8 cellular contexts compared by ENCODE assay signal in the genomic region with DNA sequence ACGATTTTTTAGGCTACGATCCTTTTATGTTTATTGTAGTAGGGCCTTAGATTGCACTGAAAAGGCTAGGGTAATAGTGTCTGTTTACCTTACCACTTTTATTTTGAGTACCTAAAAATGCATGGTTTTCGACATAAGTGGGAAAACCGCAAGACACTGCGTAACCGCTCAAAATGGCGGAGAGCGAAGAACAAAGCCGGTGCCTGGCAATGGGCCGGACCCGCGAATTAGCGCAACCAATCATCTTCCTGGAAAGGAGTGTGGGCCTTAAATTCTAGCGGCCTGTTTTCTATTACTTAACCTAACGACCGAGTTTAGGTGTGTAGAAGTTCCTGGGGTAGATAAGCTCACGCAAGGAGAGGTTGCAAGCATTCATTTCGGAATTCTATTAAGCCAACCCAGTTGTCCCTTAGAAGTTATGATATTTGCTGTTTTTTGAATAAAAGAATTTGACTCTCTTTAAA.
DNase-seq lines count a peak whose midpoint lies in the region; ATAC-seq and TF ChIP-seq lines count a peak whose summit lies in the region.

No MANE protein-coding gene starts in this region.

- TF ChIP-seq CTCF in DND-41 (IDR thresholded peaks at IDR 0.05; ENCODE audit: borderline replicate concordance, extremely low read depth, low read length, poor library complexity, severe bottlenecking) (no peak), HCT116 (IDR thresholded peaks at IDR 0.05 in 2 of 3, conservative IDR thresholded peaks at IDR 0.05 in 1 of 3; ENCODE audit: borderline replicate concordance in 1 of 3, insufficient read depth in 1 of 3, low read depth in 2 of 3, low read length in 2 of 3) (no peak), astrocyte of the cerebellum (IDR thresholded peaks at IDR 0.05; ENCODE audit: low read depth, low read length, missing control alignments) (no peak)

- no peaks in the 10 kb centered on the region for H3K27me3 ChIP-seq in DND-41 (ENCODE audit: insufficient read depth, low read length, poor library complexity)
- no peaks in the 10 kb centered on the region for H3K27me3 ChIP-seq in HCT116 (ENCODE audit: insufficient read depth, low read length)
- H3K27me3 ChIP-seq in iPS DF 6.9 (ENCODE audit: control insufficient read depth, insufficient read depth, low read length): no peaks in the 10 kb centered on the region

- no TSS peak for BruUV-seq in HCT116 (replicated peaks; lab: Mats Ljungman, UMichigan)

- no peak for TF ChIP-seq POLR2A in HCT116 (IDR thresholded peaks at IDR 0.05; ENCODE audit: borderline replicate concordance, extremely low read depth, insufficient read depth, insufficient read length)

- peak overlapping the region; percentile 100 for H3K27ac ChIP-seq in DND-41 (ENCODE audit: low read length)
- H3K27ac ChIP-seq in HCT116 (ENCODE audit: low read depth, low read length): peak overlapping the region; percentile 98
- peak overlapping the region; percentile 35 for H3K27ac ChIP-seq in iPS DF 6.9 (ENCODE audit: low read length)

- CTCF ChIA-PET in HCT116 (lab: Charles Lee): no interaction called here

- POLR2A ChIA-PET in HCT116 (lab: Charles Lee): interaction anchor here (0.6 to 3.8 kb wide), 25 partner anchors 9 to 1686 kb away, joined by 3 to 36 read pairs (median 4); a partner anchor contains a TSS

- H3K4me3 ChIP-seq in DND-41 (ENCODE audit: low read depth in 1 of 2, low read length in 2 of 2) (peak overlapping the region; percentile 46 to 68; a peak in 3 of 4 replicates), HCT116 (replicated peaks in 1 of 2; ENCODE audit: low read depth in 1 of 2, low read length in 2 of 2) (peak overlapping the region; percentile 63 to 71), astrocyte of the cerebellum (ENCODE audit: low read depth, low read length) (peak overlapping the region; percentile 97), iPS DF 6.9 (ENCODE audit: low read length) (peak overlapping the region; percentile 64; the same call in 1 of the 2 replicates), skeletal muscle cell (ENCODE audit: low read depth, low read length) (peak overlapping the region; percentile 81)

- intact Hi-C loops in HCT116 (cut with micrococcal nuclease): loop anchor here (2.0 kb wide), 1 partner anchor 172 kb away; a partner anchor contains a TSS

- ATAC-seq in DND-41 (ENCODE audit: insufficient read depth, low read depth) (peak; percentile 62), HCT116 (peak; percentile 16), HG02973 (IDR thresholded peaks at IDR 0.05; ENCODE audit: unreplicated experiment) (no peak)

- no CpG with 5 or more reads among the region's 18 CpGs for WGBS in iPS DF 6.9 (ENCODE audit: insufficient coverage, insufficient read length)

- H2AFZ ChIP-seq in DND-41 (ENCODE audit: low read depth, low read length) (no peak overlapping the region), HCT116 (ENCODE audit: low read depth, low read length, poor library complexity, severe bottlenecking) (no peak overlapping the region)

- H3K4me2 ChIP-seq in DND-41 (ENCODE audit: insufficient read depth, low read length): peak overlapping the region; percentile 66
- H3K4me2 ChIP-seq in HCT116 (ENCODE audit: low read length): peak overlapping the region; percentile 79

- in situ Hi-C loops in astrocyte of the cerebellum (cut with HindIII; ENCODE audit: low sequenced_read_pairs): loop anchor here (5.0 kb wide), 1 partner anchor 43 kb away; no protein-coding TSS in a partner anchor

- H3K4me1 ChIP-seq in DND-41 (ENCODE audit: insufficient read depth, low read length): peaks cover 62% of the 10 kb centered on the region
- peaks cover 23 to 34% of the 10 kb centered on the region in 2 experiments for H3K4me1 ChIP-seq in HCT116 (ENCODE audit: control insufficient read depth in 1 of 2, insufficient read depth in 2 of 2, low read length in 2 of 2)
- H3K4me1 ChIP-seq in iPS DF 6.9 (ENCODE audit: control insufficient read depth, insufficient read depth, low read length): no peaks in the 10 kb centered on the region; the same call in 1 of the 2 replicates

- peak; percentile 92 for DNase-seq in DND-41
- peak; percentile 57 for DNase-seq in HCT116 (ENCODE audit: low read depth, low spot score)
- DNase-seq in NCI-H1694 (lab: John Stamatoyannopoulos, UW): peak; percentile 52
- DNase-seq in T-helper 2 cell: peak in 4 of 5 experiments; percentile 45 to 96 (median 78)
- DNase-seq in astrocyte of the cerebellum (ENCODE audit: low read depth): peak; percentile 89
- DNase-seq in iPS DF 6.9 (ENCODE audit: low read depth, low spot score): no peak
- DNase-seq in skeletal muscle cell (ENCODE audit: low read depth): peak; percentile 70

- no peaks in the 10 kb centered on the region for H3K9me3 ChIP-seq in DND-41 (ENCODE audit: insufficient read depth, low read length, severe bottlenecking)
- H3K9me3 ChIP-seq in HCT116 (ENCODE audit: control insufficient read depth in 1 of 2, insufficient read depth in 1 of 2, low read depth in 1 of 2, low read length in 2 of 2): no peaks in the 10 kb centered on the region
- no peaks in the 10 kb centered on the region for H3K9me3 ChIP-seq in iPS DF 6.9 (ENCODE audit: control insufficient read depth, insufficient read depth, low read length)

- no peaks in the 10 kb centered on the region; the same call in 1 of the 2 replicates for H3K36me3 ChIP-seq in DND-41 (ENCODE audit: insufficient read depth, low read length)
- H3K36me3 ChIP-seq in HCT116 (ENCODE audit: control insufficient read depth in 1 of 2, insufficient read depth in 2 of 2, low read length in 2 of 2): no peaks in the 10 kb centered on the region
- no peaks in the 10 kb centered on the region for H3K36me3 ChIP-seq in iPS DF 6.9 (ENCODE audit: control insufficient read depth, insufficient read depth, low read length)

- H3K9ac ChIP-seq in DND-41 (ENCODE audit: low read depth, low read length) (peak overlapping the region; percentile 84), HCT116 (ENCODE audit: low read length) (peak overlapping the region; percentile 81)

- no peak for TF ChIP-seq RAD21 in HCT116 (IDR thresholded peaks at IDR 0.05; ENCODE audit: low read depth)

- RAD21 ChIA-PET in HCT116 (lab: Charles Lee; ENCODE audit: low non-redundant PET in 1 of 2, low total read pairs in 2 of 2, uncharacterized antibody in 2 of 2, unreplicated experiment in 2 of 2): no interaction called here

- H3K79me2 ChIP-seq in DND-41 (ENCODE audit: insufficient read depth, low read length): peaks cover 31% of the 10 kb centered on the region
- H3K79me2 ChIP-seq in HCT116 (ENCODE audit: insufficient read depth, low read length): no peaks in the 10 kb centered on the region

- H4K20me1 ChIP-seq in DND-41 (ENCODE audit: insufficient read depth, low read length) (peaks cover 2% of the 10 kb centered on the region; the same call in 1 of the 2 replicates), HCT116 (ENCODE audit: insufficient read depth) (no peaks in the 10 kb centered on the region)

- no peaks in the 10 kb centered on the region for H3K9me2 ChIP-seq in HCT116 (ENCODE audit: insufficient read depth)

TF ChIP-seq in HCT116, 20 proteins besides CTCF, POLR2A, EP300 and RAD21:
- no peak for TF ChIP-seq SP1 (IDR thresholded peaks at IDR 0.05; ENCODE audit: low read depth)
- TF ChIP-seq ELF1 (IDR thresholded peaks at IDR 0.05; ENCODE audit: borderline replicate concordance, low read depth): no peak
- no peak for TF ChIP-seq EZH2phosphoT487 (IDR thresholded peaks at IDR 0.05; ENCODE audit: borderline replicate concordance)
- no peak for TF ChIP-seq FOSL1 (IDR thresholded peaks at IDR 0.05; ENCODE audit: low read depth)
- TF ChIP-seq TCF7L2 (IDR thresholded peaks at IDR 0.05; ENCODE audit: borderline replicate concordance, extremely low read depth, insufficient read depth, insufficient read length): peak; percentile 52
- TF ChIP-seq, protein P1, sequence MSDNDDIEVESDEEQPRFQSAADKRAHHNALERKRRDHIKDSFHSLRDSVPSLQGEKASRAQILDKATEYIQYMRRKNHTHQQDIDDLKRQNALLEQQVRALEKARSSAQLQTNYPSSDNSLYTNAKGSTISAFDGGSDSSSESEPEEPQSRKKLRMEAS (IDR thresholded peaks at IDR 0.05): peak; percentile 8; the same call in 1 of the 2 replicates
- no peak; the same call in 1 of the 2 replicates for TF ChIP-seq JUND (IDR thresholded peaks at IDR 0.05)
- TF ChIP-seq, protein P2, sequence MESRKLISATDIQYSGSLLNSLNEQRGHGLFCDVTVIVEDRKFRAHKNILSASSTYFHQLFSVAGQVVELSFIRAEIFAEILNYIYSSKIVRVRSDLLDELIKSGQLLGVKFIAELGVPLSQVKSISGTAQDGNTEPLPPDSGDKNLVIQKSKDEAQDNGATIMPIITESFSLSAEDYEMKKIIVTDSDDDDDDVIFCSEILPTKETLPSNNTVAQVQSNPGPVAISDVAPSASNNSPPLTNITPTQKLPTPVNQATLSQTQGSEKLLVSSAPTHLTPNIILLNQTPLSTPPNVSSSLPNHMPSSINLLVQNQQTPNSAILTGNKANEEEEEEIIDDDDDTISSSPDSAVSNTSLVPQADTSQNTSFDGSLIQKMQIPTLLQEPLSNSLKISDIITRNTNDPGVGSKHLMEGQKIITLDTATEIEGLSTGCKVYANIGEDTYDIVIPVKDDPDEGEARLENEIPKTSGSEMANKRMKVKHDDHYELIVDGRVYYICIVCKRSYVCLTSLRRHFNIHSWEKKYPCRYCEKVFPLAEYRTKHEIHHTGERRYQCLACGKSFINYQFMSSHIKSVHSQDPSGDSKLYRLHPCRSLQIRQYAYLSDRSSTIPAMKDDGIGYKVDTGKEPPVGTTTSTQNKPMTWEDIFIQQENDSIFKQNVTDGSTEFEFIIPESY (IDR thresholded peaks at IDR 0.05; ENCODE audit: extremely low read depth, insufficient replicate concordance, low read length): no peak
- TF ChIP-seq ZFX (IDR thresholded peaks at IDR 0.05): no peak
- peak; percentile 61 for TF ChIP-seq YY1 (IDR thresholded peaks at IDR 0.05; ENCODE audit: extremely low read depth, insufficient replicate concordance, low read depth, low read length)
- no peak for TF ChIP-seq EZH2 (IDR thresholded peaks at IDR 0.05)
- TF ChIP-seq EGR1 (IDR thresholded peaks at IDR 0.05; ENCODE audit: low read depth): no peak
- TF ChIP-seq ZNF274 (IDR thresholded peaks at IDR 0.05; ENCODE audit: low read depth, low read length): no peak
- TF ChIP-seq CBX3 (IDR thresholded peaks at IDR 0.05; ENCODE audit: low read depth): no peak
- TF ChIP-seq, protein P3, sequence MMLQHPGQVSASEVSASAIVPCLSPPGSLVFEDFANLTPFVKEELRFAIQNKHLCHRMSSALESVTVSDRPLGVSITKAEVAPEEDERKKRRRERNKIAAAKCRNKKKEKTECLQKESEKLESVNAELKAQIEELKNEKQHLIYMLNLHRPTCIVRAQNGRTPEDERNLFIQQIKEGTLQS (IDR thresholded peaks at IDR 0.05): no peak

Comparison
In these comparisons a context has a peak if more than half of its experiments do, and no peak if none do; other contexts are left out.
1. H3K27ac ChIP-seq: peak in every context shown above with its lines; median percentile 100 in DND-41; 98 in HCT116; 35 in iPS DF 6.9.